In the genomic region with DNA sequence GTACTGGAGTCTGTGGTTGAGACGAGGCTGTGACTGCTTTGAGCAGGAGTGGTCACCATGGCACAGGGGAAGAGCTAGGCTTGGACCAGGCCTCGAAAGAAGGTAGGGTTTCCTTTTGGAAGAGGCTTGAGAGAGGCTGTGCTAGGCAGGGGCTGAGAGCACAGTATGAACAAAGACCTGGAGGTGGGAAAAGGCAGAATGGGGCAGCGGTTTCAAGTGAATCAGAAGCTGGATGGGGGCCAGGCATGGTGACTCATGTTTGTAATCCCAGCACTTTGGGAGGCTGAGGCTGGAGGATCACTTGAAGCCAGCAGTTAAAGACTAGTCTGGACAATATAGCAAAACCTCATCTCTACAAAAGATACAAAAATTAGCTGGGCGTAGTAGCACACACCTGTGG, we compare ENCODE assay signal across 1 cellular context.
TF ChIP-seq lines count a peak whose summit lies in the region.

No MANE protein-coding gene starts in this region.

TF ChIP-seq in K562, 482 proteins besides CTCF, POLR2A, EP300 and RAD21 (continued from another document and continues in another):
- TF ChIP-seq POLR2H (tag; IDR thresholded peaks at IDR 0.05; ENCODE audit: low read depth) (no peak), KDM1A (IDR thresholded peaks at IDR 0.05) (peak in 1 of 2 experiments; percentile 40; a peak in 2 of 4 replicates), ZNF143 (CRISPR knock-in tag; IDR thresholded peaks at IDR 0.05) (no peak), NEUROD1 (IDR thresholded peaks at IDR 0.05; ENCODE audit: borderline replicate concordance, low read depth, low read length, partially characterized antibody) (peak; percentile 57), PCBP2 (IDR thresholded peaks at IDR 0.05; ENCODE audit: low read depth, low read length, poor library complexity, severe bottlenecking) (no peak), NR2F6 (CRISPR knock-in tag; IDR thresholded peaks at IDR 0.05) (no peak), ZNF121 (CRISPR knock-in tag; conservative IDR thresholded peaks at IDR 0.05) (no peak), HDAC3 (IDR thresholded peaks at IDR 0.05; ENCODE audit: borderline replicate concordance, partially characterized antibody) (no peak), SAFB2 (IDR thresholded peaks at IDR 0.05; ENCODE audit: borderline replicate concordance, low read depth, low read length, severe bottlenecking) (no peak), HDAC1 (IDR thresholded peaks at IDR 0.05) (no peak), HEY1 (CRISPR knock-in tag; IDR thresholded peaks at IDR 0.05; ENCODE audit: borderline replicate concordance) (no peak), ARHGAP35 (IDR thresholded peaks at IDR 0.05; ENCODE audit: partially characterized antibody) (no peak), HDAC8 (tag; IDR thresholded peaks at IDR 0.05) (no peak), ZC3H8 (IDR thresholded peaks at IDR 0.05) (no peak), CHD1 (IDR thresholded peaks at IDR 0.05; ENCODE audit: low read length) (no peak), TAL1 (IDR thresholded peaks at IDR 0.05) (no peak), GABPB1 (CRISPR knock-in tag; IDR thresholded peaks at IDR 0.05) (no peak), DNMT1 (IDR thresholded peaks at IDR 0.05) (no peak), CHCHD3 (CRISPR knock-in tag; IDR thresholded peaks at IDR 0.05) (no peak), PPARD (CRISPR knock-in tag; IDR thresholded peaks at IDR 0.05) (no peak), MIER1 (IDR thresholded peaks at IDR 0.05; ENCODE audit: low read depth) (0 out of 2 replicates have a peak, but pooled peaks have one; percentile 36), XRCC5 (IDR thresholded peaks at IDR 0.05; ENCODE audit: low read depth, low read length) (no peak), MTA2 (IDR thresholded peaks at IDR 0.05; ENCODE audit: low read depth) (no peak), MED1 (CRISPR knock-in tag; IDR thresholded peaks at IDR 0.05; ENCODE audit: borderline replicate concordance) (no peak), ZNF184 (CRISPR knock-in tag; IDR thresholded peaks at IDR 0.05) (no peak), ZBTB7A (IDR thresholded peaks at IDR 0.05; ENCODE audit: borderline replicate concordance, control insufficient read depth, low read depth, low read length) (no peak), MYBL2 (IDR thresholded peaks at IDR 0.05; ENCODE audit: low read depth) (no peak), MYBL2 (CRISPR knock-in tag; IDR thresholded peaks at IDR 0.05; ENCODE audit: borderline replicate concordance) (no peak), SMAD1 (IDR thresholded peaks at IDR 0.05; ENCODE audit: low read depth, low read length, partially characterized antibody) (no peak), ZFP30 (CRISPR knock-in tag; IDR thresholded peaks at IDR 0.05; ENCODE audit: borderline replicate concordance) (no peak)
- TF ChIP-seq, protein P1, sequence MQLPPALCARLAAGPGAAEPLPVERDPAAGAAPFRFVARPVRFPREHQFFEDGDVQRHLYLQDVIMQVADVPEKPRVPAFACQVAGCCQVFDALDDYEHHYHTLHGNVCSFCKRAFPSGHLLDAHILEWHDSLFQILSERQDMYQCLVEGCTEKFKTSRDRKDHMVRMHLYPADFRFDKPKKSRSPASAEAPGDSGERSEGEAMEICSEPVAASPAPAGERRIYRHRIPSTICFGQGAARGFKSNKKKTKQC (CRISPR knock-in tag; IDR thresholded peaks at IDR 0.05), result no peak
- TF ChIP-seq, protein P2, sequence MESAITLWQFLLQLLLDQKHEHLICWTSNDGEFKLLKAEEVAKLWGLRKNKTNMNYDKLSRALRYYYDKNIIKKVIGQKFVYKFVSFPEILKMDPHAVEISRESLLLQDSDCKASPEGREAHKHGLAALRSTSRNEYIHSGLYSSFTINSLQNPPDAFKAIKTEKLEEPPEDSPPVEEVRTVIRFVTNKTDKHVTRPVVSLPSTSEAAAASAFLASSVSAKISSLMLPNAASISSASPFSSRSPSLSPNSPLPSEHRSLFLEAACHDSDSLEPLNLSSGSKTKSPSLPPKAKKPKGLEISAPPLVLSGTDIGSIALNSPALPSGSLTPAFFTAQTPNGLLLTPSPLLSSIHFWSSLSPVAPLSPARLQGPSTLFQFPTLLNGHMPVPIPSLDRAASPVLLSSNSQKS (CRISPR knock-in tag; IDR thresholded peaks at IDR 0.05), result no peak
- TF ChIP-seq, protein P3, sequence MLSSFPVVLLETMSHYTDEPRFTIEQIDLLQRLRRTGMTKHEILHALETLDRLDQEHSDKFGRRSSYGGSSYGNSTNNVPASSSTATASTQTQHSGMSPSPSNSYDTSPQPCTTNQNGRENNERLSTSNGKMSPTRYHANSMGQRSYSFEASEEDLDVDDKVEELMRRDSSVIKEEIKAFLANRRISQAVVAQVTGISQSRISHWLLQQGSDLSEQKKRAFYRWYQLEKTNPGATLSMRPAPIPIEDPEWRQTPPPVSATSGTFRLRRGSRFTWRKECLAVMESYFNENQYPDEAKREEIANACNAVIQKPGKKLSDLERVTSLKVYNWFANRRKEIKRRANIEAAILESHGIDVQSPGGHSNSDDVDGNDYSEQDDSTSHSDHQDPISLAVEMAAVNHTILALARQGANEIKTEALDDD (IDR thresholded peaks at IDR 0.05), result no peak
- TF ChIP-seq, protein P4, sequence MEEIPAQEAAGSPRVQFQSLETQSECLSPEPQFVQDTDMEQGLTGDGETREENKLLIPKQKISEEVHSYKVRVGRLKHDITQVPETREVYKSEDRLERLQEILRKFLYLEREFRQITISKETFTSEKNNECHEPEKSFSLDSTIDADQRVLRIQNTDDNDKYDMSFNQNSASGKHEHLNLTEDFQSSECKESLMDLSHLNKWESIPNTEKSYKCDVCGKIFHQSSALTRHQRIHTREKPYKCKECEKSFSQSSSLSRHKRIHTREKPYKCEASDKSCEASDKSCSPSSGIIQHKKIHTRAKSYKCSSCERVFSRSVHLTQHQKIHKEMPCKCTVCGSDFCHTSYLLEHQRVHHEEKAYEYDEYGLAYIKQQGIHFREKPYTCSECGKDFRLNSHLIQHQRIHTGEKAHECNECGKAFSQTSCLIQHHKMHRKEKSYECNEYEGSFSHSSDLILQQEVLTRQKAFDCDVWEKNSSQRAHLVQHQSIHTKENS (CRISPR knock-in tag; IDR thresholded peaks at IDR 0.05), result no peak
- TF ChIP-seq, protein P5, sequence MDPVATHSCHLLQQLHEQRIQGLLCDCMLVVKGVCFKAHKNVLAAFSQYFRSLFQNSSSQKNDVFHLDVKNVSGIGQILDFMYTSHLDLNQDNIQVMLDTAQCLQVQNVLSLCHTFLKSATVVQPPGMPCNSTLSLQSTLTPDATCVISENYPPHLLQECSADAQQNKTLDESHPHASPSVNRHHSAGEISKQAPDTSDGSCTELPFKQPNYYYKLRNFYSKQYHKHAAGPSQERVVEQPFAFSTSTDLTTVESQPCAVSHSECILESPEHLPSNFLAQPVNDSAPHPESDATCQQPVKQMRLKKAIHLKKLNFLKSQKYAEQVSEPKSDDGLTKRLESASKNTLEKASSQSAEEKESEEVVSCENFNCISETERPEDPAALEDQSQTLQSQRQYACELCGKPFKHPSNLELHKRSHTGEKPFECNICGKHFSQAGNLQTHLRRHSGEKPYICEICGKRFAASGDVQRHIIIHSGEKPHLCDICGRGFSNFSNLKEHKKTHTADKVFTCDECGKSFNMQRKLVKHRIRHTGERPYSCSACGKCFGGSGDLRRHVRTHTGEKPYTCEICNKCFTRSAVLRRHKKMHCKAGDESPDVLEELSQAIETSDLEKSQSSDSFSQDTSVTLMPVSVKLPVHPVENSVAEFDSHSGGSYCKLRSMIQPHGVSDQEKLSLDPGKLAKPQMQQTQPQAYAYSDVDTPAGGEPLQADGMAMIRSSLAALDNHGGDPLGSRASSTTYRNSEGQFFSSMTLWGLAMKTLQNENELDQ (CRISPR knock-in tag; IDR thresholded peaks at IDR 0.05; ENCODE audit: borderline replicate concordance), result no peak
- TF ChIP-seq, protein P6, sequence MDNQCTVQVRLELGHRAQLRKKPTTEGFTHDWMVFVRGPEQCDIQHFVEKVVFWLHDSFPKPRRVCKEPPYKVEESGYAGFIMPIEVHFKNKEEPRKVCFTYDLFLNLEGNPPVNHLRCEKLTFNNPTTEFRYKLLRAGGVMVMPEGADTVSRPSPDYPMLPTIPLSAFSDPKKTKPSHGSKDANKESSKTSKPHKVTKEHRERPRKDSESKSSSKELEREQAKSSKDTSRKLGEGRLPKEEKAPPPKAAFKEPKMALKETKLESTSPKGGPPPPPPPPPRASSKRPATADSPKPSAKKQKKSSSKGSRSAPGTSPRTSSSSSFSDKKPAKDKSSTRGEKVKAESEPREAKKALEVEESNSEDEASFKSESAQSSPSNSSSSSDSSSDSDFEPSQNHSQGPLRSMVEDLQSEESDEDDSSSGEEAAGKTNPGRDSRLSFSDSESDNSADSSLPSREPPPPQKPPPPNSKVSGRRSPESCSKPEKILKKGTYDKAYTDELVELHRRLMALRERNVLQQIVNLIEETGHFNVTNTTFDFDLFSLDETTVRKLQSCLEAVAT (IDR thresholded peaks at IDR 0.05), result no peak
- TF ChIP-seq, protein P7, sequence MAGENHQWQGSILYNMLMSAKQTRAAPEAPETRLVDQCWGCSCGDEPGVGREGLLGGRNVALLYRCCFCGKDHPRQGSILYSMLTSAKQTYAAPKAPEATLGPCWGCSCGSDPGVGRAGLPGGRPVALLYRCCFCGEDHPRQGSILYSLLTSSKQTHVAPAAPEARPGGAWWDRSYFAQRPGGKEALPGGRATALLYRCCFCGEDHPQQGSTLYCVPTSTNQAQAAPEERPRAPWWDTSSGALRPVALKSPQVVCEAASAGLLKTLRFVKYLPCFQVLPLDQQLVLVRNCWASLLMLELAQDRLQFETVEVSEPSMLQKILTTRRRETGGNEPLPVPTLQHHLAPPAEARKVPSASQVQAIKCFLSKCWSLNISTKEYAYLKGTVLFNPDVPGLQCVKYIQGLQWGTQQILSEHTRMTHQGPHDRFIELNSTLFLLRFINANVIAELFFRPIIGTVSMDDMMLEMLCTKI (IDR thresholded peaks at IDR 0.05; ENCODE audit: partially characterized antibody), result no peak
- TF ChIP-seq, protein P8, sequence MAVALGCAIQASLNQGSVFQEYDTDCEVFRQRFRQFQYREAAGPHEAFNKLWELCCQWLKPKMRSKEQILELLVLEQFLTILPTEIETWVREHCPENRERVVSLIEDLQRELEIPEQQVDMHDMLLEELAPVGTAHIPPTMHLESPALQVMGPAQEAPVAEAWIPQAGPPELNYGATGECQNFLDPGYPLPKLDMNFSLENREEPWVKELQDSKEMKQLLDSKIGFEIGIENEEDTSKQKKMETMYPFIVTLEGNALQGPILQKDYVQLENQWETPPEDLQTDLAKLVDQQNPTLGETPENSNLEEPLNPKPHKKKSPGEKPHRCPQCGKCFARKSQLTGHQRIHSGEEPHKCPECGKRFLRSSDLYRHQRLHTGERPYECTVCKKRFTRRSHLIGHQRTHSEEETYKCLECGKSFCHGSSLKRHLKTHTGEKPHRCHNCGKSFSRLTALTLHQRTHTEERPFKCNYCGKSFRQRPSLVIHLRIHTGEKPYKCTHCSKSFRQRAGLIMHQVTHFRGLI (CRISPR knock-in tag; IDR thresholded peaks at IDR 0.05), result no peak
- TF ChIP-seq, protein P9, sequence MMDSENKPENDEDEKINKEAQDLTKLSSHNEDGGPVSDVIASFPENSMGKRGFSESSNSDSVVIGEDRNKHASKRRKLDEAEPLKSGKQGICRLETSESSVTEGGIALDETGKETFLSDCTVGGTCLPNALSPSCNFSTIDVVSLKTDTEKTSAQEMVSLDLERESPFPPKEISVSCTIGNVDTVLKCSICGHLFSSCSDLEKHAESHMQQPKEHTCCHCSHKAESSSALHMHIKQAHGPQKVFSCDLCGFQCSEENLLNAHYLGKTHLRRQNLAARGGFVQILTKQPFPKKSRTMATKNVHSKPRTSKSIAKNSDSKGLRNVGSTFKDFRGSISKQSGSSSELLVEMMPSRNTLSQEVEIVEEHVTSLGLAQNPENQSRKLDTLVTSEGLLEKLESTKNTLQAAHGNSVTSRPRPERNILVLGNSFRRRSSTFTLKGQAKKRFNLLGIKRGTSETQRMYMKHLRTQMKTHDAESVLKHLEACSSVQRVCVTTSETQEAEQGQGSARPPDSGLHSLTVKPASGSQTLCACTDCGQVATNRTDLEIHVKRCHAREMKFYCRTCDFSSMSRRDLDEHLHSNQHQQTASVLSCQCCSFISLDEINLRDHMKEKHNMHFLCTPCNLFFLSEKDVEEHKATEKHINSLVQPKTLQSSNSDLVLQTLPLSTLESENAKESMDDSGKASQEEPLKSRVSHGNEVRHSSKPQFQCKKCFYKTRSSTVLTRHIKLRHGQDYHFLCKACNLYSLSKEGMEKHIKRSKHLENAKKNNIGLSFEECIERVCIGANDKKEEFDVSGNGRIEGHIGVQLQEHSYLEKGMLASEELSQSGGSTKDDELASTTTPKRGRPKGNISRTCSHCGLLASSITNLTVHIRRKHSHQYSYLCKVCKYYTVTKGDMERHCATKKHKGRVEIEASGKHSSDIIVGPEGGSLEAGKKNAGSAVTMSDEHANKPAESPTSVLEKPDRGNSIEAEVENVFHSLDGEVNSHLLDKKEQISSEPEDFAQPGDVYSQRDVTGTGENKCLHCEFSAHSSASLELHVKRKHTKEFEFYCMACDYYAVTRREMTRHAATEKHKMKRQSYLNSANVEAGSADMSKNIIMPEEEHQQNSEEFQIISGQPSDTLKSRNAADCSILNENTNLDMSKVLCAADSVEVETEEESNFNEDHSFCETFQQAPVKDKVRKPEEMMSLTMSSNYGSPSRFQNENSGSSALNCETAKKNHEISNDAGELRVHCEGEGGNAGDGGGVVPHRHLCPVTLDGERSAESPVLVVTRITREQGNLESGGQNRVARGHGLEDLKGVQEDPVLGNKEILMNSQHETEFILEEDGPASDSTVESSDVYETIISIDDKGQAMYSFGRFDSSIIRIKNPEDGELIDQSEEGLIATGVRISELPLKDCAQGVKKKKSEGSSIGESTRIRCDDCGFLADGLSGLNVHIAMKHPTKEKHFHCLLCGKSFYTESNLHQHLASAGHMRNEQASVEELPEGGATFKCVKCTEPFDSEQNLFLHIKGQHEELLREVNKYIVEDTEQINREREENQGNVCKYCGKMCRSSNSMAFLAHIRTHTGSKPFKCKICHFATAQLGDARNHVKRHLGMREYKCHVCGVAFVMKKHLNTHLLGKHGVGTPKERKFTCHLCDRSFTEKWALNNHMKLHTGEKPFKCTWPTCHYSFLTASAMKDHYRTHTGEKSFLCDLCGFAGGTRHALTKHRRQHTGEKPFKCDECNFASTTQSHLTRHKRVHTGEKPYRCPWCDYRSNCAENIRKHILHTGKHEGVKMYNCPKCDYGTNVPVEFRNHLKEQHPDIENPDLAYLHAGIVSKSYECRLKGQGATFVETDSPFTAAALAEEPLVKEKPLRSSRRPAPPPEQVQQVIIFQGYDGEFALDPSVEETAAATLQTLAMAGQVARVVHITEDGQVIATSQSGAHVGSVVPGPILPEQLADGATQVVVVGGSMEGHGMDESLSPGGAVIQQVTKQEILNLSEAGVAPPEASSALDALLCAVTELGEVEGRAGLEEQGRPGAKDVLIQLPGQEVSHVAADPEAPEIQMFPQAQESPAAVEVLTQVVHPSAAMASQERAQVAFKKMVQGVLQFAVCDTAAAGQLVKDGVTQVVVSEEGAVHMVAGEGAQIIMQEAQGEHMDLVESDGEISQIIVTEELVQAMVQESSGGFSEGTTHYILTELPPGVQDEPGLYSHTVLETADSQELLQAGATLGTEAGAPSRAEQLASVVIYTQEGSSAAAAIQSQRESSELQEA (IDR thresholded peaks at IDR 0.05; ENCODE audit: low read depth), result no peak
- TF ChIP-seq, protein P10, sequence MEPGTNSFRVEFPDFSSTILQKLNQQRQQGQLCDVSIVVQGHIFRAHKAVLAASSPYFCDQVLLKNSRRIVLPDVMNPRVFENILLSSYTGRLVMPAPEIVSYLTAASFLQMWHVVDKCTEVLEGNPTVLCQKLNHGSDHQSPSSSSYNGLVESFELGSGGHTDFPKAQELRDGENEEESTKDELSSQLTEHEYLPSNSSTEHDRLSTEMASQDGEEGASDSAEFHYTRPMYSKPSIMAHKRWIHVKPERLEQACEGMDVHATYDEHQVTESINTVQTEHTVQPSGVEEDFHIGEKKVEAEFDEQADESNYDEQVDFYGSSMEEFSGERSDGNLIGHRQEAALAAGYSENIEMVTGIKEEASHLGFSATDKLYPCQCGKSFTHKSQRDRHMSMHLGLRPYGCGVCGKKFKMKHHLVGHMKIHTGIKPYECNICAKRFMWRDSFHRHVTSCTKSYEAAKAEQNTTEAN (CRISPR knock-in tag; IDR thresholded peaks at IDR 0.05), result no peak
